ENCODE assay signal across 8 cellular contexts in genomic region chr6:57222684-57223077, GRCh38. TPM values are rescaled to one million over a fixed set of nuclear protein-coding genes. Genes with fewer than 3 reads are reported as not detected.
DNase-seq lines count a peak whose midpoint lies in the region; ATAC-seq and TF ChIP-seq lines count a peak whose summit lies in the region.

No MANE protein-coding gene starts in this region.

- DNase-seq in right atrium auricular region (ENCODE audit: low spot score) (no peak), Right ventricle myocardium inferior (ENCODE audit: missing footprints) (no peak), SK-N-DZ (ENCODE audit: low spot score) (no peak), epidermal melanocyte (ENCODE audit: insufficient read length, low spot score) (no peak), NCI-H2227 (lab: John Stamatoyannopoulos, UW; ENCODE audit: unreplicated experiment) (no peak), occipital lobe (lab: John Stamatoyannopoulos, UW) (no peak)

- no peak for ATAC-seq in Right ventricle myocardium inferior

- H3K9me3 Mint-ChIP-seq in brain: peaks cover 0 to 11% (median 8%) of the 10 kb centered on the region in 5 experiments

- peaks cover 48% of the 10 kb centered on the region for H3K4me1 Mint-ChIP-seq in brain

- WGBS in mesodermal cell (ENCODE audit: insufficient coverage in 2 of 2), 2 experiments: 15 to 45% methylated on average over 3 to 4 of the region's 8 CpGs

- H3K27ac Mint-ChIP-seq in brain: peak overlapping the region; percentile 95 to 99 (median 98)

- H3K9me3 ChIP-seq in right atrium auricular region (no peaks in the 10 kb centered on the region), mesodermal cell (ENCODE audit: control insufficient read depth, low read length) (peaks cover 8% of the 10 kb centered on the region)

- H3K27me3 Mint-ChIP-seq in brain: peaks cover 9% of the 10 kb centered on the region

- H3K4me3 Mint-ChIP-seq in brain: peak overlapping the region; percentile 96 to 99 (median 98)

- H3K36me3 Mint-ChIP-seq in brain: peaks cover 17% of the 10 kb centered on the region

- H3K36me3 ChIP-seq in right atrium auricular region: no peaks in the 10 kb centered on the region
- peaks cover 5% of the 10 kb centered on the region for H3K36me3 ChIP-seq in mesodermal cell (ENCODE audit: control insufficient read depth, insufficient read depth, low read length)

- intact Hi-C loops in Right ventricle myocardium inferior (cut with DNase I): loop anchor here (2.0 to 5.0 kb wide), 2 partner anchors 50 to 95 kb away; partner anchors contain the start of genes BAG2 and PRIM2

- H3K27me3 ChIP-seq in right atrium auricular region: no peaks in the 10 kb centered on the region

- TF ChIP-seq CTCF in right atrium auricular region (IDR thresholded peaks at IDR 0.05) (no peak), brain (conservative IDR thresholded peaks at IDR 0.05) (no peak)

- H3K27ac ChIP-seq in right atrium auricular region (peak overlapping the region; percentile 85 to 89), mesodermal cell (ENCODE audit: low read depth, low read length, severe bottlenecking) (peak overlapping the region; percentile 47)

- H3K4me3 ChIP-seq in right atrium auricular region: peak overlapping the region; percentile 78 to 95
- H3K4me3 ChIP-seq in mesodermal cell (ENCODE audit: extremely low read depth, insufficient read depth, low read length, poor library complexity, severe bottlenecking): peak overlapping the region; percentile 93

- H3K4me1 ChIP-seq in right atrium auricular region (peaks cover 0 to 6% of the 10 kb centered on the region in 2 donors), mesodermal cell (ENCODE audit: control insufficient read depth, insufficient read depth, low read length, poor library complexity, severe bottlenecking) (peaks cover 5% of the 10 kb centered on the region)

RNA-seq across cellular contexts. Expression of gene RAB23, which starts 0.6 kb away (rescaled TPM):
- total RNA-seq in right atrium auricular region: 1 to 10 TPM; 8.6 to 10.0 TPM
- total RNA-seq in Right ventricle myocardium inferior: 12.0 TPM
- polyA plus RNA-seq in brain (ENCODE audit: insufficient read depth, low read depth, low replicate concordance): 4.7 TPM
- polyA plus RNA-seq in mesodermal cell (2013, experiment 1 of 2): 23.0 TPM
- 29.2 TPM for polyA plus RNA-seq in mesodermal cell (2013, experiment 2 of 2)
- 23.2 and 25.0 TPM in 2 replicates for polyA plus RNA-seq in SK-N-DZ (2014; cell fraction: cytosol; rRNA removed)
- polyA plus RNA-seq in SK-N-DZ (2014; cell fraction: nucleus; rRNA removed): 14.4 TPM in 2 replicates
- total RNA-seq in occipital lobe: 51.3 TPM

RNA-seq across cellular contexts. Expression of gene BAG2, which starts 50.6 kb away (rescaled TPM):
- total RNA-seq in right atrium auricular region: 10 to 100 TPM; 12.3 to 16.4 TPM
- total RNA-seq in Right ventricle myocardium inferior: 15.4 TPM
- polyA plus RNA-seq in brain (ENCODE audit: insufficient read depth, low read depth, low replicate concordance): 0.63 TPM
- polyA plus RNA-seq in mesodermal cell (2013, experiment 1 of 2): 4.1 TPM
- 6.5 TPM for polyA plus RNA-seq in mesodermal cell (2013, experiment 2 of 2)
- polyA plus RNA-seq in SK-N-DZ (2014; cell fraction: cytosol; rRNA removed): 6.3 and 8.2 TPM in 2 replicates
- polyA plus RNA-seq in SK-N-DZ (2014; cell fraction: nucleus; rRNA removed): 4.4 and 5.0 TPM in 2 replicates
- total RNA-seq in occipital lobe: 3.7 TPM
